In the genomic region with DNA sequence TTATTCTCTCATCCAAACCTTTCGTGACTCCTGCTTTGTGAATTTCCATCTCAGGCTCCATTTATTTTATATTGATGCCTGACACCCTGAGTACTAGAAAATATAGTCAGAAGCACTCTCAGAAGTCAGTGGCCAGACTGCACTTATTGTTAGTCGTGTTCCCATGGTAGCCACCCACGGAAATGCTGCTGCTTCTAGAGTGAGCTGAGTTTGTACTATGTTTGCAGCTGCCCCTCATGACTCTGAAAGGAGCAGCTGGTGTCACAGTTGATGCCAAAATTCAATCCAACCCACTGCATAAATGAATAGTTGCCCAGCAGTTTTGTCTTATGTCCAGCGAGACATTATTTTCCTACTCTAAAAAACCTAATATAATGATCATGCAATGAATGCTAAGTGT, we compare ENCODE assay signal across 18 cellular contexts.
A peak's percentile ranks its signal among the peaks of the same experiment; 100 is the strongest.
DNase-seq lines count a peak whose midpoint lies in the region; ATAC-seq, FAIRE-seq and TF ChIP-seq lines count a peak whose summit lies in the region.
"Had no signal": no experiment of that assay in that cellular context is flagged by ENCODE, and none has a peak within 500 bp of the region (broad histone marks: within the 10 kb centered on the region; RNA-seq: fewer than 3 reads in every experiment).

No MANE protein-coding gene starts in this region.

- H3K4me3 ChIP-seq in GM12878, result no peak overlapping the region
- H3K4me3 ChIP-seq in uterus, result no peak overlapping the region
- H3K4me3 ChIP-seq: left lung, ovary had no signal

- CTCF ChIA-PET in GM12878 (lab: Yijun Ruan, JAX), result no interaction called here

- WGBS in GM12878 (ENCODE audit: insufficient coverage, insufficient replicate concordance, low lambda C conversion rate, missing lambda C conversion rate), result 1% methylated on average over 4 of the region's 4 CpGs

- SMC1A ChIA-PET in GM12878 (lab: Charles Lee; ENCODE audit: uncharacterized antibody, unreplicated experiment), result no interaction called here

- TF ChIP-seq RAD21 in GM12878 (IDR thresholded peaks at IDR 0.05; ENCODE audit: insufficient read depth, low read depth, low read length), result no peak

- H2AFZ ChIP-seq in GM12878 (ENCODE audit: control insufficient read depth, low read depth, low read length), result no peak overlapping the region

- H3K27ac ChIP-seq in GM12878 (ENCODE audit: control insufficient read depth, insufficient read depth) (no peak overlapping the region), uterus (no peak overlapping the region)
- H3K27ac ChIP-seq: foreskin keratinocyte, left lung, ovary had no signal

- H3K4me1 ChIP-seq in GM12878 (ENCODE audit: control insufficient read depth, insufficient read depth, low read length) (no peaks in the 10 kb centered on the region), uterus (no peaks in the 10 kb centered on the region)
- H3K4me1 ChIP-seq: foreskin keratinocyte, left lung had no signal

- DNase-seq in NCI-H2171 treated with DMSO at 0.1 percent for 48 hours (lab: John Stamatoyannopoulos, UW), result peak; percentile 1
- DNase-seq in NCI-H2171 (lab: John Stamatoyannopoulos, UW), result no peak
- peak; percentile 91 for DNase-seq in NCI-H2107 treated with DMSO at 0.1 percent for 48 hours (lab: John Stamatoyannopoulos, UW; ENCODE audit: unreplicated experiment)
- DNase-seq in GM12878 (ENCODE audit: low read depth, low spot score), result no peak
- DNase-seq in sciatic nerve (ENCODE audit: low spot score), result no peak
- DNase-seq in activated CD4-positive, CD25-positive, alpha-beta regulatory T cell treated with anti-CD3 and anti-CD28 coated beads, Interleukin-2, amount 50 U/mL, for 72 hours, result no peak
- no peak for DNase-seq in uterus
- DNase-seq: activated CD4-positive, alpha-beta T cell treated with anti-CD3 and anti-CD28 coated beads for 48 hours; activated naive CD4-positive, alpha-beta T cell; foreskin keratinocyte; left lung; NCI-H526; stimulated activated CD4-positive, alpha-beta T cell treated with anti-CD3 and anti-CD28 coated beads, Interleukin-4, amount 100 ng/mL, for 1 hour; stimulated activated naive CD8-positive, alpha-beta T cell treated with anti-CD3 and anti-CD28 coated beads, Interleukin-15, amount 100 ng/mL, for 72 hours had no signal

- no peaks in the 10 kb centered on the region for H4K20me1 ChIP-seq in GM12878 (ENCODE audit: control insufficient read depth, insufficient read depth)

- ATAC-seq in GM12878 (0 out of 3 replicates have a peak, but pooled peaks have one; percentile 27), sciatic nerve (peak; percentile 65), HG02642 (IDR thresholded peaks at IDR 0.05; ENCODE audit: poor library complexity, unreplicated experiment) (no peak)
- ATAC-seq: foreskin keratinocyte; left lung; stimulated activated naive CD8-positive, alpha-beta T cell treated with anti-CD3 and anti-CD28 coated beads, Interleukin-15, amount 100 ng/mL, for 72 hours had no signal

- H3K27me3 ChIP-seq in GM12878 (replicated peaks in 1 of 2; ENCODE audit: control insufficient read depth in 2 of 2, insufficient read depth in 2 of 2, low read length in 1 of 2) (no peaks in the 10 kb centered on the region), uterus (no peaks in the 10 kb centered on the region)
- H3K27me3 ChIP-seq: foreskin keratinocyte, left lung, ovary had no signal

- FAIRE-seq in GM12878 (lab: Jason Lieb, UNC), result no peak
- FAIRE-seq: A204.1, colon had no signal

- RAD21 ChIA-PET in GM12878 (lab: Charles Lee; ENCODE audit: unreplicated experiment), result no interaction called here

- no peak for TF ChIP-seq EP300 in GM12878 (IDR thresholded peaks at IDR 0.05; ENCODE audit: borderline replicate concordance in 1 of 2, control insufficient read depth in 1 of 2, low read depth in 2 of 2, low read length in 2 of 2)

- TF ChIP-seq POLR2A in GM12878 (IDR thresholded peaks at IDR 0.05; ENCODE audit: low read depth, low read length) (no peak), uterus (IDR thresholded peaks at IDR 0.05) (no peak)

- no TSS peak for BruUV-seq in GM12878 (replicated peaks; lab: Mats Ljungman, UMichigan)

- no peak overlapping the region for H3K4me2 ChIP-seq in GM12878 (ENCODE audit: control insufficient read depth, insufficient read depth)

- H3K9ac ChIP-seq in GM12878 (ENCODE audit: control insufficient read depth, insufficient read depth, low read length), result no peak overlapping the region

- TF ChIP-seq CTCF in GM12878 (IDR thresholded peaks at IDR 0.05 in 2 of 3, conservative IDR thresholded peaks at IDR 0.05 in 1 of 3; ENCODE audit: control insufficient read depth in 2 of 3, extremely low read depth in 1 of 3, insufficient read depth in 1 of 3, low read depth in 3 of 3, low read length in 3 of 3) (no peak), uterus (IDR thresholded peaks at IDR 0.05) (no peak)

- POLR2A ChIA-PET in GM12878 (lab: Charles Lee), result no interaction called here

- intact Hi-C loops in GM12878 (cut with micrococcal nuclease; ENCODE audit: unreplicated experiment), result no loop called here
- intact Hi-C loops in sciatic nerve (cut with DNase I), result no loop called here
- intact Hi-C loops in uterus (cut with DNase I; ENCODE audit: low total_unique reads), result no loop called here

- in situ Hi-C loops in GM12878 (cut with MboI), result no loop called here

- H3K36me3 ChIP-seq in GM12878 (ENCODE audit: control insufficient read depth in 2 of 2, insufficient read depth in 2 of 2, low read length in 1 of 2), result no peaks in the 10 kb centered on the region
- H3K36me3 ChIP-seq in uterus, result no peaks in the 10 kb centered on the region
- H3K36me3 ChIP-seq: left lung, ovary had no signal

- H3K9me3 ChIP-seq in GM12878 (replicated peaks; ENCODE audit: control insufficient read depth, insufficient read depth, low read length) (no peaks in the 10 kb centered on the region), uterus (no peaks in the 10 kb centered on the region)
- H3K9me3 ChIP-seq: ovary had no signal

- no peaks in the 10 kb centered on the region for H3K79me2 ChIP-seq in GM12878 (ENCODE audit: control insufficient read depth, insufficient read depth, low read length)

TF ChIP-seq in GM12878, 131 proteins besides CTCF, POLR2A, EP300 and RAD21:
- no peak for TF ChIP-seq DPF2 (IDR thresholded peaks at IDR 0.05)
- TF ChIP-seq MTA3 (IDR thresholded peaks at IDR 0.05; ENCODE audit: borderline replicate concordance, low read length), result no peak
- TF ChIP-seq CHD1 (IDR thresholded peaks at IDR 0.05; ENCODE audit: low read depth, low read length), result no peak
- TF ChIP-seq ZNF24 (IDR thresholded peaks at IDR 0.05), result no peak
- no peak for TF ChIP-seq MYC (IDR thresholded peaks at IDR 0.05; ENCODE audit: insufficient read depth, insufficient read length, insufficient replicate concordance, low read length, severe bottlenecking)
- no peak for TF ChIP-seq ASH2L (IDR thresholded peaks at IDR 0.05; ENCODE audit: borderline replicate concordance, low read depth)
- TF ChIP-seq RELA (IDR thresholded peaks at IDR 0.05; ENCODE audit: borderline replicate concordance, partially characterized antibody), result no peak
- no peak for TF ChIP-seq NR2C1 (IDR thresholded peaks at IDR 0.05)
- TF ChIP-seq, protein P1, sequence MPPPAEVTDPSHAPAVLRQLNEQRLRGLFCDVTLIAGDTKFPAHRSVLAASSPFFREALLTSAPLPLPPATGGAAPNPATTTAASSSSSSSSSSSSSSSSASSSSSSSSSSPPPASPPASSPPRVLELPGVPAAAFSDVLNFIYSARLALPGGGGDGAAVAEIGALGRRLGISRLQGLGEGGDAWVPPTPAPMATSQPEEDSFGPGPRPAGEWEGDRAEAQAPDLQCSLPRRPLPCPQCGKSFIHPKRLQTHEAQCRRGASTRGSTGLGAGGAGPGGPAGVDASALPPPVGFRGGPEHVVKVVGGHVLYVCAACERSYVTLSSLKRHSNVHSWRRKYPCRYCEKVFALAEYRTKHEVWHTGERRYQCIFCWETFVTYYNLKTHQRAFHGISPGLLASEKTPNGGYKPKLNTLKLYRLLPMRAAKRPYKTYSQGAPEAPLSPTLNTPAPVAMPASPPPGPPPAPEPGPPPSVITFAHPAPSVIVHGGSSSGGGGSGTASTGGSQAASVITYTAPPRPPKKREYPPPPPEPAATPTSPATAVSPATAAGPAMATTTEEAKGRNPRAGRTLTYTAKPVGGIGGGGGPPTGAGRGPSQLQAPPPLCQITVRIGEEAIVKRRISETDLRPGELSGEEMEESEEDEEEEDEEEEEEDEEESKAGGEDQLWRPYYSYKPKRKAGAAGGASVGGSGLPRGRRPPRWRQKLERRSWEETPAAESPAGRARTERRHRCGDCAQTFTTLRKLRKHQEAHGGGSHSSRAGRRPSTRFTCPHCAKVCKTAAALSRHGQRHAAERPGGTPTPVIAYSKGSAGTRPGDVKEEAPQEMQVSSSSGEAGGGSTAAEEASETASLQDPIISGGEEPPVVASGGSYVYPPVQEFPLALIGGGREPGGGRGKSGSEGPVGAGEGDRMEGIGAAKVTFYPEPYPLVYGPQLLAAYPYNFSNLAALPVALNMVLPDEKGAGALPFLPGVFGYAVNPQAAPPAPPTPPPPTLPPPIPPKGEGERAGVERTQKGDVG (CRISPR knock-in tag; IDR thresholded peaks at IDR 0.05), result no peak
- no peak for TF ChIP-seq SPI1 (IDR thresholded peaks at IDR 0.05; ENCODE audit: borderline replicate concordance, insufficient read depth, low read depth, low read length)
- TF ChIP-seq CBX3 (IDR thresholded peaks at IDR 0.05; ENCODE audit: borderline replicate concordance, low read depth), result no peak
- TF ChIP-seq CEBPB (IDR thresholded peaks at IDR 0.05; ENCODE audit: borderline replicate concordance in 1 of 2, low read depth in 2 of 2, low read length in 2 of 2), result no peak
- no peak for TF ChIP-seq KDM1A (IDR thresholded peaks at IDR 0.05; ENCODE audit: borderline replicate concordance)
- no peak for TF ChIP-seq RCOR1 (conservative IDR thresholded peaks at IDR 0.05; ENCODE audit: low read depth, low read length)
- no peak for TF ChIP-seq MXI1 (IDR thresholded peaks at IDR 0.05; ENCODE audit: low read depth, low read length)
- TF ChIP-seq RB1 (IDR thresholded peaks at IDR 0.05; ENCODE audit: borderline replicate concordance), result no peak

Comparison
In these comparisons a context has a peak if more than half of its experiments do, and no peak if none do; other contexts are left out.
1. DNase-seq: peak in NCI-H2171 treated with DMSO at 0.1 percent for 48 hours (single experiment) and NCI-H2107 treated with DMSO at 0.1 percent for 48 hours (single experiment); none in NCI-H2171 (single experiment), GM12878 (single experiment), sciatic nerve (single experiment), activated CD4-positive, CD25-positive, alpha-beta regulatory T cell treated with anti-CD3 and anti-CD28 coated beads, Interleukin-2, amount 50 U/mL, for 72 hours (single experiment) and uterus (0 of 2).